Comparison of ENCODE assay signal across 8 cellular contexts in genomic region chr1:27574871-27575831, GRCh38. TPM values are rescaled to one million over a fixed set of nuclear protein-coding genes. Genes with fewer than 3 reads are reported as not detected.
DNase-seq lines count a peak whose midpoint lies in the region; ATAC-seq and TF ChIP-seq lines count a peak whose summit lies in the region.

No MANE protein-coding gene starts in this region.

- H3K27me3 Mint-ChIP-seq in T-helper 17 cell, result peaks cover 10% of the 10 kb centered on the region

- in situ Hi-C loops in astrocyte of the spinal cord (cut with HindIII; ENCODE audit: low sequenced_read_pairs), result no loop called here

- no peak overlapping the region for H3K27ac Mint-ChIP-seq in T-helper 17 cell

- TF ChIP-seq CTCF in AG09319 (IDR thresholded peaks at IDR 0.05; ENCODE audit: low read depth, low read length) (peak; percentile 5), astrocyte of the spinal cord (IDR thresholded peaks at IDR 0.05; ENCODE audit: low read depth, low read length) (peak; percentile 15)

- H3K36me3 Mint-ChIP-seq in T-helper 17 cell (ENCODE audit: low read depth), result no peaks in the 10 kb centered on the region

- no peak for DNase-seq in AG09319 (ENCODE audit: extremely low read depth, low read depth)
- peak; percentile 48 for DNase-seq in NCI-H1092 (lab: John Stamatoyannopoulos, UW)
- peak; percentile 87 for DNase-seq in astrocyte of the spinal cord (ENCODE audit: low read depth, low spot score)
- DNase-seq in skeletal muscle cell (ENCODE audit: low read depth), result peak; percentile 53
- no peak for DNase-seq in T-helper 17 cell
- DNase-seq in SIG-M5 treated with dmso at 0.1 percent for 504 hours (lab: John Stamatoyannopoulos, UW; ENCODE audit: unreplicated experiment), result no peak

- H3K4me1 Mint-ChIP-seq in T-helper 17 cell, result peaks cover 25% of the 10 kb centered on the region

- no peak overlapping the region for H3K4me3 Mint-ChIP-seq in T-helper 17 cell

- no peak for ATAC-seq in T-helper 17 cell
- no peak for ATAC-seq in HG03432 (IDR thresholded peaks at IDR 0.05; ENCODE audit: unreplicated experiment)

- no peak overlapping the region for H3K4me3 ChIP-seq in astrocyte of the spinal cord (ENCODE audit: low read depth, low read length)
- peak overlapping the region; percentile 30 for H3K4me3 ChIP-seq in iPS-11a (ENCODE audit: low read depth, low read length)
- H3K4me3 ChIP-seq in skeletal muscle cell (ENCODE audit: low read depth, low read length), result peak overlapping the region; percentile 24

- H3K9me3 ChIP-seq in T-helper 17 cell (ENCODE audit: control insufficient read depth, low read length, poor library complexity, severe bottlenecking), result no peaks in the 10 kb centered on the region

RNA-seq across cellular contexts. Expression of gene AHDC1, which starts 28.8 kb away (rescaled TPM):
- total RNA-seq in T-helper 17 cell, result 10 to 100 TPM; 15.9 to 18.7 TPM

RNA-seq across cellular contexts. Expression of gene FGR, which starts 59.8 kb away (rescaled TPM):
- 10 to 100 TPM in 1 of 2 donors, 1 to 10 TPM in 1; 3.3 to 12.6 TPM for total RNA-seq in T-helper 17 cell

Comparison
In these comparisons a context has a peak if more than half of its experiments do, and no peak if none do; other contexts are left out.
1. DNase-seq: peak in NCI-H1092 (single experiment), astrocyte of the spinal cord (single experiment) and skeletal muscle cell (single experiment); none in AG09319 (single experiment), T-helper 17 cell (0 of 3) and SIG-M5 treated with dmso at 0.1 percent for 504 hours (single experiment).